14 cellular contexts compared by ENCODE assay signal in genomic region chr1:27473755-27474154, GRCh38. TPM values are rescaled to one million over a fixed set of nuclear protein-coding genes. Genes with fewer than 3 reads are reported as not detected.
DNase-seq lines count a peak whose midpoint lies in the region; ATAC-seq, FAIRE-seq and TF ChIP-seq lines count a peak whose summit lies in the region.
"Had no signal": no experiment of that assay in that cellular context is flagged by ENCODE, and none has a peak within 500 bp of the region (broad histone marks: within the 10 kb centered on the region; RNA-seq: fewer than 3 reads in every experiment).

No MANE protein-coding gene starts in this region.

- TF ChIP-seq CTCF in heart left ventricle (IDR thresholded peaks at IDR 0.05), result no peak
- no peak for TF ChIP-seq CTCF in type B pancreatic cell (conservative IDR thresholded peaks at IDR 0.05)

- peak overlapping the region in 1 of 12 donors; percentile 21 for H3K27ac ChIP-seq in heart left ventricle
- H3K27ac ChIP-seq in small intestine (ENCODE audit: low read depth in 1 of 2, low read length in 1 of 2), result no peak overlapping the region
- H3K27ac ChIP-seq: PC-9, psoas muscle had no signal

- H3K4me1 ChIP-seq in heart left ventricle (peaks cover 0 to 95% (median 56%) of the 10 kb centered on the region in 12 donors), small intestine (ENCODE audit: control insufficient read depth in 2 of 2, insufficient read depth in 1 of 2, low read depth in 1 of 2, low read length in 1 of 2) (peaks cover 0 to 12% of the 10 kb centered on the region in 2 donors)

- intact Hi-C loops in heart left ventricle (cut with DNase I) (loop anchor here in 1 of 10 donors (5.0 kb wide), 1 partner anchor 36 kb away; no protein-coding TSS in a partner anchor), cardiac septum (cut with DNase I) (no loop called here)

- peak overlapping the region; percentile 3 to 66 (median 29) for H3K4me3 Mint-ChIP-seq in T-cell
- no peak overlapping the region for H3K4me3 Mint-ChIP-seq in memory B cell
- peak overlapping the region; percentile 21 for H3K4me3 Mint-ChIP-seq in type B pancreatic cell
- H3K4me3 Mint-ChIP-seq: T-helper 1 cell treated with Interleukin-12 subunit alpha and Interleukin-12 subunit beta and Interleukin-4 antibody, amounts not matched to agents 30 μg/mL and 1 μg/mL, for 36 hours had no signal

- POLR2A ChIA-PET in T-cell (lab: Charles Lee), result interaction anchor here (0.6 to 0.7 kb wide), 2 partner anchors 9 to 757 kb away, joined by 3 to 7 read pairs; no protein-coding TSS in a partner anchor

- H3K4me1 Mint-ChIP-seq in T-cell (peaks cover 84 to 89% (median 86%) of the 10 kb centered on the region in 3 donors), memory B cell (peaks cover 51% of the 10 kb centered on the region), type B pancreatic cell (ENCODE audit: unreplicated experiment) (peaks cover 42% of the 10 kb centered on the region)

- H3K9me3 Mint-ChIP-seq in T-cell, result no peaks in the 10 kb centered on the region
- H3K9me3 Mint-ChIP-seq in memory B cell, result peaks cover 2% of the 10 kb centered on the region
- no peaks in the 10 kb centered on the region for H3K9me3 Mint-ChIP-seq in type B pancreatic cell
- H3K9me3 Mint-ChIP-seq: T-helper 1 cell treated with Interleukin-12 subunit alpha and Interleukin-12 subunit beta and Interleukin-4 antibody, amounts not matched to agents 30 μg/mL and 1 μg/mL, for 36 hours had no signal

- peaks cover 40% of the 10 kb centered on the region for H3K36me3 Mint-ChIP-seq in T-cell
- peaks cover 27% of the 10 kb centered on the region for H3K36me3 Mint-ChIP-seq in memory B cell
- peaks cover 39% of the 10 kb centered on the region for H3K36me3 Mint-ChIP-seq in type B pancreatic cell

- CTCF ChIA-PET in T-cell (lab: Charles Lee), result interaction anchor here in 1 of 2 donors (0.6 kb wide), 2 partner anchors 9 to 134 kb away, joined by 3 read pairs; no protein-coding TSS in a partner anchor

- no peak for FAIRE-seq in small intestine (lab: Jason Lieb, UNC)

- no peak for TF ChIP-seq POLR2A in heart left ventricle (IDR thresholded peaks at IDR 0.05)

- no peaks in the 10 kb centered on the region for H3K27me3 ChIP-seq in heart left ventricle
- no peaks in the 10 kb centered on the region for H3K27me3 ChIP-seq in small intestine (ENCODE audit: control insufficient read depth in 2 of 2, insufficient read depth in 2 of 2, low read length in 2 of 2)

- DNase-seq in heart left ventricle (no peak), cardiac septum (ENCODE audit: low spot score) (no peak), T-cell (peak in 2 of 34 experiments; percentile 6), memory B cell (ENCODE audit: low spot score in 2 of 2) (no peak), type B pancreatic cell (ENCODE audit: extremely low spot score, unreplicated experiment) (no peak), DMS79 (lab: John Stamatoyannopoulos, UW) (no peak), LoVo (ENCODE audit: low spot score) (no peak), small intestine (no peak)
- DNase-seq: amniotic stem cell, MV-4-11, NCI-H226, PC-9, psoas muscle had no signal

- whole genome bisulfite sequencing in heart left ventricle, 4 donors, result 19 to 40% (median 31%) methylated on average over 7 of the region's 7 CpGs
- WGBS in small intestine, 3 donors, result 45 to 67% (median 60%) methylated on average over 7 of the region's 7 CpGs

- ATAC-seq in heart left ventricle, result peak in 3 of 4 donors; percentile 24 to 34 (median 31)
- ATAC-seq in T-cell (replicated peaks in 1 of 4), result peak; percentile 29 to 79 (median 32)
- ATAC-seq in memory B cell (ENCODE audit: low read depth), result no peak

- no peaks in the 10 kb centered on the region for H3K9me3 ChIP-seq in heart left ventricle
- H3K9me3 ChIP-seq in small intestine (ENCODE audit: control insufficient read depth, low read depth), result no peaks in the 10 kb centered on the region
- H3K9me3 ChIP-seq: psoas muscle had no signal

- no peak overlapping the region for H3K4me3 ChIP-seq in heart left ventricle
- H3K4me3 ChIP-seq in small intestine (ENCODE audit: low read depth in 1 of 2, low read length in 2 of 2), result no peak overlapping the region
- H3K4me3 ChIP-seq: PC-9, psoas muscle had no signal

- peak overlapping the region; percentile 40 to 44 for H3K27ac Mint-ChIP-seq in T-cell
- peak overlapping the region; percentile 65 for H3K27ac Mint-ChIP-seq in memory B cell
- peak overlapping the region; percentile 70 for H3K27ac Mint-ChIP-seq in type B pancreatic cell
- H3K27ac Mint-ChIP-seq: T-helper 1 cell treated with Interleukin-12 subunit alpha and Interleukin-12 subunit beta and Interleukin-4 antibody, amounts not matched to agents 30 μg/mL and 1 μg/mL, for 36 hours had no signal

- H3K27me3 Mint-ChIP-seq in T-cell, result no peaks in the 10 kb centered on the region
- H3K27me3 Mint-ChIP-seq in memory B cell, result no peaks in the 10 kb centered on the region
- no peaks in the 10 kb centered on the region for H3K27me3 Mint-ChIP-seq in type B pancreatic cell

- H3K36me3 ChIP-seq in heart left ventricle (peaks cover 0 to 10% (median 0%) of the 10 kb centered on the region in 9 donors), small intestine (ENCODE audit: control insufficient read depth in 2 of 2, insufficient read depth in 2 of 2, low read length in 2 of 2) (no peaks in the 10 kb centered on the region)

RNA-seq across cellular contexts. Expression of gene WASF2, which starts 16.2 kb away (rescaled TPM):
- total RNA-seq in heart left ventricle (100 to 1,000 TPM in 1 of 9 donors, 10 to 100 TPM in 8; 27.5 to 103 (median 47.9) TPM), cardiac septum (59.3 TPM), T-cell (100 to 1,000 TPM; 145 to 161 (median 156) TPM), type B pancreatic cell (ENCODE audit: low replicate concordance) (113 and 123 TPM in 2 replicates)
- polyA plus RNA-seq in heart left ventricle (10 to 100 TPM; 14.2 to 52.0 TPM), small intestine (10 to 100 TPM; 19.5 to 49.3 (median 20.5) TPM)
